In the genomic region with DNA sequence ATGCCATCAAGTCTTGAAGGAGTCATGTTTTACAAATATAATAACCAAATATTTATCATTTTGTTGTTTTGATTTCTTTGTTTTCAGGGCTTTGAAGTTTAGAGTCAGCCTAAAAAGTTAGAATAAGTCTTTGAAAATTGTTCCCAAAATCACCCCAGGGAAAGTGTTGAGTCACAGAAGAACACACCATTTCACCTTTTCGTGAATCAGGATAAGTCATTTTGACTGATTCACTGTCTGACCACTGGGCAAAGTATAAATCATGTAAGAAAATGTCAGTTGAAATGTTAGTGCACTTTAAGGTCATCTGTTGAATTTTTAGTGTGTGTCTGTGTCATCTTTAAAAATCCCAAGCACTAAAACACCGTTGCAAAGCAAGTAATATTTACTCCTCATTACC, we compare ENCODE assay signal across 17 cellular contexts.
DNase-seq lines count a peak whose midpoint lies in the region; ATAC-seq, FAIRE-seq and TF ChIP-seq lines count a peak whose summit lies in the region.
"Had no signal": no experiment of that assay in that cellular context is flagged by ENCODE, and none has a peak within 500 bp of the region (broad histone marks: within the 10 kb centered on the region; RNA-seq: fewer than 3 reads in every experiment).

No MANE protein-coding gene starts in this region.

- no peaks in the 10 kb centered on the region for H3F3A ChIP-seq in PC-3 (ENCODE audit: low read length, unreplicated experiment)

- H4K20me1 ChIP-seq in PC-3 (ENCODE audit: low read length) = no peaks in the 10 kb centered on the region

- no peak overlapping the region for H3K9ac ChIP-seq in PC-3 (ENCODE audit: low read length)

- H3K9me2 ChIP-seq in PC-3 (replicated peaks; ENCODE audit: low read length) = no peaks in the 10 kb centered on the region

- peaks cover 14% of the 10 kb centered on the region for H3K4me1 ChIP-seq in PC-3 (ENCODE audit: insufficient read depth, low read length)

- BruUV-seq in PC-3 (replicated peaks; lab: Mats Ljungman, UMichigan) = no TSS peak

- POLR2A ChIA-PET in PC-3 (lab: Charles Lee; ENCODE audit: unreplicated experiment) = no interaction called here

- no peak overlapping the region for H3K27ac Mint-ChIP-seq in endothelial cell (ENCODE audit: unreplicated experiment)

- H3K9me3 ChIP-seq in PC-3 (ENCODE audit: low read length) = no peaks in the 10 kb centered on the region

- CTCF ChIA-PET in PC-3 (lab: Charles Lee) = no interaction called here

- no peaks in the 10 kb centered on the region for H3K9me3 Mint-ChIP-seq in endothelial cell (ENCODE audit: unreplicated experiment)
- H3K9me3 Mint-ChIP-seq: H9 had no signal

- H2AFZ ChIP-seq in PC-3 (ENCODE audit: low read length) = no peak overlapping the region

- no peaks in the 10 kb centered on the region for H3K4me1 Mint-ChIP-seq in endothelial cell (ENCODE audit: unreplicated experiment)

- DNase-seq in EL (peak; percentile 12), PC-3 (peak; percentile 63), bronchial epithelial cell (ENCODE audit: low read depth) (peak; percentile 36), kidney glomerular epithelial cell (lab: John Stamatoyannopoulos, UW) (peak; percentile 4), NCI-H2227 treated with DMSO at 0.1 percent for 48 hours (lab: John Stamatoyannopoulos, UW) (no peak), endothelial cell (ENCODE audit: low spot score) (no peak)
- DNase-seq: H9, IMR-90, Karpas-422, NCI-H1105, NCI-H1694 treated with DMSO at 0.1 percent for 48 hours, NCI-H69, OCI-M1, SHP77 had no signal

- peak overlapping the region; percentile 60 for H3K4me2 ChIP-seq in PC-3 (ENCODE audit: low read length)

- no peaks in the 10 kb centered on the region for H3K79me2 ChIP-seq in PC-3 (ENCODE audit: low read length)

- H3K4me3 Mint-ChIP-seq in endothelial cell (ENCODE audit: unreplicated experiment) = no peak overlapping the region
- H3K4me3 Mint-ChIP-seq: H9 had no signal

- peaks cover 1% of the 10 kb centered on the region for H3K27me3 Mint-ChIP-seq in endothelial cell (ENCODE audit: unreplicated experiment)

- H3K36me3 Mint-ChIP-seq in endothelial cell (ENCODE audit: low read depth, unreplicated experiment) = no peaks in the 10 kb centered on the region

- H3K27me3 ChIP-seq in PC-3 (ENCODE audit: low read length) (no peaks in the 10 kb centered on the region), bronchial epithelial cell (ENCODE audit: control insufficient read depth, insufficient read depth, low read length) (no peaks in the 10 kb centered on the region)

- TF ChIP-seq CTCF in PC-3 (conservative IDR thresholded peaks at IDR 0.05; ENCODE audit: low read depth, low read length) (no peak), bronchial epithelial cell (IDR thresholded peaks at IDR 0.05; ENCODE audit: insufficient read depth, low read length, severe bottlenecking) (no peak), endothelial cell (IDR thresholded peaks at IDR 0.05; ENCODE audit: unreplicated experiment) (no peak)

- H3K27ac ChIP-seq in PC-3 (ENCODE audit: low read length) = peak overlapping the region; percentile 67
- H3K27ac ChIP-seq: C4-2B had no signal

- H3K4me3 ChIP-seq in PC-3 (ENCODE audit: low read length) (no peak overlapping the region), bronchial epithelial cell (ENCODE audit: low read depth, low read length) (no peak overlapping the region)

- FAIRE-seq in bronchial epithelial cell (lab: Jason Lieb, UNC) = no peak

- H3K36me3 ChIP-seq in PC-3 (ENCODE audit: low read depth, low read length) (no peaks in the 10 kb centered on the region), bronchial epithelial cell (ENCODE audit: control insufficient read depth, insufficient read depth, low read length) (no peaks in the 10 kb centered on the region)

- ATAC-seq in PC-3 = no peak
- ATAC-seq in GM19463 (IDR thresholded peaks at IDR 0.05; ENCODE audit: unreplicated experiment) = no peak
- no peak for ATAC-seq in GM18519 (IDR thresholded peaks at IDR 0.05; ENCODE audit: low FRiP score, unreplicated experiment)

- intact Hi-C loops in PC-3 (cut with micrococcal nuclease) = no loop called here

Comparison
In these comparisons a context has a peak if more than half of its experiments do, and no peak if none do; other contexts are left out.
1. DNase-seq: peak in EL (single experiment), PC-3 (single experiment), bronchial epithelial cell (single experiment) and kidney glomerular epithelial cell (single experiment); none in NCI-H2227 treated with DMSO at 0.1 percent for 48 hours (single experiment) and endothelial cell (single experiment).